29 cellular contexts compared by ENCODE assay signal in the genomic region with DNA sequence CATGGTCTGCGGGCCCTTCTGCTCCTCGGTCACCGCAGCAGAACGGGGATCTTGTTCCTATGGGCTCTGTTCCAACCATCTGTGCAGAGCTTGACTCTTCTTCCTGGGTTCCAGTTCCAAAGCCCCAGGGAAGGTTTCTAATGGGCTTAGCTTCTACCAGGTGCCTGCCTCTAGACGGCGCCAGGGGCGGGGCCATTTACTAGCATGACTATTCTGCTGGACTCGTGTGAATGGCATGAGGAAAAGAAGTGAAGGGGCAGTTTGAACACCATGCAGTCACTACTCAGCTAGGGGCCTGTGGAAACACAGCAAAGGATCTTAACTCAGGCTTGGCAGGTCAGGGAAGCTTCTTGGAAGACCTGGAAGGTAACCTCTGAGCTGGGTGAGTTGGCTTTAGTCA.
DNase-seq lines count a peak whose midpoint lies in the region; ATAC-seq and TF ChIP-seq lines count a peak whose summit lies in the region.
"Had no signal": no experiment of that assay in that cellular context is flagged by ENCODE, and none has a peak within 500 bp of the region (broad histone marks: within the 10 kb centered on the region; RNA-seq: fewer than 3 reads in every experiment).

No MANE protein-coding gene starts in this region.

- 50% methylated on average over 8 of the region's 8 CpGs for WGBS in suprapubic skin

- H3K27me3 ChIP-seq in neural progenitor cell (no peaks in the 10 kb centered on the region), suprapubic skin (peaks cover 3% of the 10 kb centered on the region)
- H3K27me3 ChIP-seq: thyroid gland had no signal

- H3K36me3 ChIP-seq in neural progenitor cell (no peaks in the 10 kb centered on the region), suprapubic skin (no peaks in the 10 kb centered on the region)
- H3K36me3 ChIP-seq: thyroid gland had no signal

- TF ChIP-seq EP300 in suprapubic skin (IDR thresholded peaks at IDR 0.05): no peak

- H3K4me1 ChIP-seq in neural progenitor cell: no peaks in the 10 kb centered on the region
- H3K4me1 ChIP-seq in suprapubic skin: no peaks in the 10 kb centered on the region
- H3K4me1 ChIP-seq: thyroid gland had no signal

- DNase-seq in NCI-H2171 treated with DMSO at 0.1 percent for 48 hours (lab: John Stamatoyannopoulos, UW) (peak; percentile 48), NCI-H2171 (lab: John Stamatoyannopoulos, UW) (no peak), LHCN-M2 (ENCODE audit: low read depth) (peak; percentile 2), SW480 (ENCODE audit: low spot score) (peak; percentile 13), neural progenitor cell (ENCODE audit: low spot score) (no peak), suprapubic skin (ENCODE audit: low spot score in 2 of 2) (no peak), occipital lobe (lab: John Stamatoyannopoulos, UW) (no peak)
- DNase-seq: 8988T; activated CD4-positive, alpha-beta T cell treated with anti-CD3 and anti-CD28 coated beads for 36 hours; activated CD8-positive, alpha-beta memory T cell treated with anti-CD3 and anti-CD28 coated beads for 24 hours; activated effector memory CD4-positive, alpha-beta T cell treated with Interleukin-2 at 50 U/mL for 16 hours; activated naive CD8-positive, alpha-beta T cell treated with anti-CD3 and anti-CD28 coated beads, Interleukin-2, amount 10 ng/mL, durations not matched to agents 7 days and 5 days; central memory CD4-positive, alpha-beta T cell; glutamatergic neuron; islet precursor cell; MM.1S; natural killer cell; NCI-H2107; NCI-H526 treated with DMSO at 0.1 percent for 48 hours; retina; T-helper 2 cell; thyroid gland had no signal

- H3K79me2 ChIP-seq in neural progenitor cell (ENCODE audit: low read depth): no peaks in the 10 kb centered on the region

- no peak overlapping the region for H3K4me2 ChIP-seq in neural progenitor cell

- TF ChIP-seq POLR2A in suprapubic skin (IDR thresholded peaks at IDR 0.05): no peak

- H3K9me3 ChIP-seq in neural progenitor cell (ENCODE audit: low read depth) (no peaks in the 10 kb centered on the region), suprapubic skin (no peaks in the 10 kb centered on the region)
- H3K9me3 ChIP-seq: thyroid gland had no signal

- no peak for TF ChIP-seq CTCF in neural progenitor cell (IDR thresholded peaks at IDR 0.05)
- no peak for TF ChIP-seq CTCF in suprapubic skin (IDR thresholded peaks at IDR 0.05)

- peak overlapping the region; percentile 78 for H3K27ac Mint-ChIP-seq in neural progenitor cell
- H3K27ac Mint-ChIP-seq: activated CD4-positive, alpha-beta T cell treated with anti-CD3 and anti-CD28 coated beads for 36 hours; activated naive CD8-positive, alpha-beta T cell treated with anti-CD3 and anti-CD28 coated beads, Interleukin-2, amount 10 ng/mL, durations not matched to agents 7 days and 5 days; dendritic cell treated with granulocyte-macrophage colony-stimulating factor and Interleukin-4, amounts not matched to agents 40 ng/mL and 50 ng/mL, for 4 days; natural killer cell; stimulated activated naive CD8-positive, alpha-beta T cell treated with anti-CD3 and anti-CD28 coated beads, Interleukin-15, Interleukin-2, amounts not matched to agents 100 ng/mL and 50 ng/mL, for 24 hours had no signal

- H3K27ac ChIP-seq in neural progenitor cell (no peak overlapping the region), suprapubic skin (no peak overlapping the region)
- H3K27ac ChIP-seq: RWPE1, SK-N-MC, skin epidermis, thyroid gland had no signal

- no peaks in the 10 kb centered on the region for H3K36me3 Mint-ChIP-seq in neural progenitor cell
- H3K36me3 Mint-ChIP-seq: activated naive CD8-positive, alpha-beta T cell treated with anti-CD3 and anti-CD28 coated beads, Interleukin-2, amount 10 ng/mL, durations not matched to agents 7 days and 5 days; IgD-negative memory B cell; natural killer cell had no signal

- H3K9ac ChIP-seq in neural progenitor cell: no peak overlapping the region

- no peak overlapping the region for H3K4me3 Mint-ChIP-seq in neural progenitor cell
- H3K4me3 Mint-ChIP-seq: activated CD4-positive, alpha-beta T cell treated with anti-CD3 and anti-CD28 coated beads for 36 hours; activated naive CD8-positive, alpha-beta T cell treated with anti-CD3 and anti-CD28 coated beads, Interleukin-2, amount 10 ng/mL, durations not matched to agents 7 days and 5 days; dendritic cell treated with granulocyte-macrophage colony-stimulating factor and Interleukin-4, amounts not matched to agents 40 ng/mL and 50 ng/mL, for 4 days; IgD-negative memory B cell; natural killer cell; stimulated activated naive CD8-positive, alpha-beta T cell treated with anti-CD3 and anti-CD28 coated beads, Interleukin-15, Interleukin-2, amounts not matched to agents 100 ng/mL and 50 ng/mL, for 24 hours had no signal

- ATAC-seq in HG02763 (IDR thresholded peaks at IDR 0.05; ENCODE audit: unreplicated experiment): no peak
- ATAC-seq: activated CD4-positive, alpha-beta T cell treated with anti-CD3 and anti-CD28 coated beads for 36 hours; natural killer cell had no signal

- H3K27me3 Mint-ChIP-seq in neural progenitor cell (ENCODE audit: insufficient read depth, low read depth): peaks cover 8% of the 10 kb centered on the region

- H3K4me3 ChIP-seq in neural progenitor cell: no peak overlapping the region
- H3K4me3 ChIP-seq in suprapubic skin: no peak overlapping the region
- H3K4me3 ChIP-seq: SK-N-MC, skin epidermis, thyroid gland had no signal

- no peaks in the 10 kb centered on the region for H4K20me1 ChIP-seq in neural progenitor cell (ENCODE audit: low read depth)

- H3K9me3 Mint-ChIP-seq in neural progenitor cell: no peaks in the 10 kb centered on the region
- H3K9me3 Mint-ChIP-seq: activated naive CD8-positive, alpha-beta T cell treated with anti-CD3 and anti-CD28 coated beads, Interleukin-2, amount 10 ng/mL, durations not matched to agents 7 days and 5 days; dendritic cell treated with granulocyte-macrophage colony-stimulating factor and Interleukin-4, amounts not matched to agents 40 ng/mL and 50 ng/mL, for 4 days; IgD-negative memory B cell; natural killer cell; stimulated activated naive CD8-positive, alpha-beta T cell treated with anti-CD3 and anti-CD28 coated beads, Interleukin-15, Interleukin-2, amounts not matched to agents 100 ng/mL and 50 ng/mL, for 24 hours had no signal

- no peaks in the 10 kb centered on the region for H3F3A ChIP-seq in neural progenitor cell (ENCODE audit: low read depth)

- peaks cover 13% of the 10 kb centered on the region for H3K4me1 Mint-ChIP-seq in neural progenitor cell
- H3K4me1 Mint-ChIP-seq: activated CD4-positive, alpha-beta T cell treated with anti-CD3 and anti-CD28 coated beads for 36 hours; activated naive CD8-positive, alpha-beta T cell treated with anti-CD3 and anti-CD28 coated beads, Interleukin-2, amount 10 ng/mL, durations not matched to agents 7 days and 5 days; IgD-negative memory B cell; natural killer cell had no signal

- H2AFZ ChIP-seq in neural progenitor cell (replicated peaks): no peak overlapping the region

Comparison
In these comparisons a context has a peak if more than half of its experiments do, and no peak if none do; other contexts are left out.
1. DNase-seq: peak in NCI-H2171 treated with DMSO at 0.1 percent for 48 hours (single experiment), LHCN-M2 (single experiment) and SW480 (single experiment); none in NCI-H2171 (single experiment), neural progenitor cell (single experiment), suprapubic skin (0 of 2) and occipital lobe (single experiment).